In the genomic region with DNA sequence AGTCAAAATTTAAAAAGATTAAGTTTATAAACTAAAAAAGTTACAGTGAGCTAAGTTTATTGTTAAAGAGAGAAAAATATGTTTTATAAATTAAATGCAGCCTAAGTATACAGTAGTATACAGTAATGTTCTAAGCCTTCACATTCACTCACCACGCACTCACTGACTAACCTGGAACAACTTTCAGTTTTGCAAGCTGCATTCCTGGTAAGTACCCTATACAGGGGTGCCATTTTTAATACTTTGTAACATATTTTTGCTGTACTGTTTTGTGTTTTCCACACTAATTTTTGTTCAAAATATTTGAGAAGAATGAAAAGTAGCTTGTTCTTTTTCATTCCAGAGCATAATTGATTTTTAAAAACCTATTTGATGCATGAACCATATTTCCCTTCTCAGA, we compare ENCODE assay signal across 1 cellular context.
TF ChIP-seq lines count a peak whose summit lies in the region.

No MANE protein-coding gene starts in this region.

TF ChIP-seq in GM12878, 131 proteins besides CTCF, POLR2A, EP300 and RAD21 (continued from another document):
- no peak for TF ChIP-seq SRF (IDR thresholded peaks at IDR 0.05; ENCODE audit: low read depth in 2 of 2, low read length in 2 of 2)
- no peak for TF ChIP-seq MYC (IDR thresholded peaks at IDR 0.05; ENCODE audit: insufficient read depth, insufficient read length, insufficient replicate concordance, low read length, severe bottlenecking)
- TF ChIP-seq LARP7 (IDR thresholded peaks at IDR 0.05): no peak
- no peak for TF ChIP-seq FOXK2 (IDR thresholded peaks at IDR 0.05)
- TF ChIP-seq, protein P1, sequence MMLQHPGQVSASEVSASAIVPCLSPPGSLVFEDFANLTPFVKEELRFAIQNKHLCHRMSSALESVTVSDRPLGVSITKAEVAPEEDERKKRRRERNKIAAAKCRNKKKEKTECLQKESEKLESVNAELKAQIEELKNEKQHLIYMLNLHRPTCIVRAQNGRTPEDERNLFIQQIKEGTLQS (IDR thresholded peaks at IDR 0.05; ENCODE audit: borderline replicate concordance, extremely low read depth, low read depth, low read length): no peak
- no peak for TF ChIP-seq CEBPB (IDR thresholded peaks at IDR 0.05; ENCODE audit: borderline replicate concordance in 1 of 2, low read depth in 2 of 2, low read length in 2 of 2)
- no peak for TF ChIP-seq ZSCAN29 (IDR thresholded peaks at IDR 0.05)
- TF ChIP-seq, protein P2, sequence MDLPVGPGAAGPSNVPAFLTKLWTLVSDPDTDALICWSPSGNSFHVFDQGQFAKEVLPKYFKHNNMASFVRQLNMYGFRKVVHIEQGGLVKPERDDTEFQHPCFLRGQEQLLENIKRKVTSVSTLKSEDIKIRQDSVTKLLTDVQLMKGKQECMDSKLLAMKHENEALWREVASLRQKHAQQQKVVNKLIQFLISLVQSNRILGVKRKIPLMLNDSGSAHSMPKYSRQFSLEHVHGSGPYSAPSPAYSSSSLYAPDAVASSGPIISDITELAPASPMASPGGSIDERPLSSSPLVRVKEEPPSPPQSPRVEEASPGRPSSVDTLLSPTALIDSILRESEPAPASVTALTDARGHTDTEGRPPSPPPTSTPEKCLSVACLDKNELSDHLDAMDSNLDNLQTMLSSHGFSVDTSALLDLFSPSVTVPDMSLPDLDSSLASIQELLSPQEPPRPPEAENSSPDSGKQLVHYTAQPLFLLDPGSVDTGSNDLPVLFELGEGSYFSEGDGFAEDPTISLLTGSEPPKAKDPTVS (IDR thresholded peaks at IDR 0.05; ENCODE audit: low read depth, low read length): no peak
- TF ChIP-seq TARDBP (IDR thresholded peaks at IDR 0.05; ENCODE audit: borderline replicate concordance): no peak
- TF ChIP-seq, protein P3, sequence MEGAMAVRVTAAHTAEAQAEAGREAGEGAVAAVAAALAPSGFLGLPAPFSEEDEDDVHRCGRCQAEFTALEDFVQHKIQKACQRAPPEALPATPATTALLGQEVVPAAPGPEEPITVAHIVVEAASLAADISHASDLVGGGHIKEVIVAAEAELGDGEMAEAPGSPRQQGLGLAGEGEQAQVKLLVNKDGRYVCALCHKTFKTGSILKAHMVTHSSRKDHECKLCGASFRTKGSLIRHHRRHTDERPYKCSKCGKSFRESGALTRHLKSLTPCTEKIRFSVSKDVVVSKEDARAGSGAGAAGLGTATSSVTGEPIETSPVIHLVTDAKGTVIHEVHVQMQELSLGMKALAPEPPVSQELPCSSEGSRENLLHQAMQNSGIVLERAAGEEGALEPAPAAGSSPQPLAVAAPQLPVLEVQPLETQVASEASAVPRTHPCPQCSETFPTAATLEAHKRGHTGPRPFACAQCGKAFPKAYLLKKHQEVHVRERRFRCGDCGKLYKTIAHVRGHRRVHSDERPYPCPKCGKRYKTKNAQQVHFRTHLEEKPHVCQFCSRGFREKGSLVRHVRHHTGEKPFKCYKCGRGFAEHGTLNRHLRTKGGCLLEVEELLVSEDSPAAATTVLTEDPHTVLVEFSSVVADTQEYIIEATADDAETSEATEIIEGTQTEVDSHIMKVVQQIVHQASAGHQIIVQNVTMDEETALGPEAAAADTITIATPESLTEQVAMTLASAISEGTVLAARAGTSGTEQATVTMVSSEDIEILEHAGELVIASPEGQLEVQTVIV (IDR thresholded peaks at IDR 0.05; ENCODE audit: borderline replicate concordance, partially characterized antibody): no peak
- TF ChIP-seq KAT2A (conservative IDR thresholded peaks at IDR 0.05; ENCODE audit: control insufficient read depth, low read depth, low read length): no peak
- TF ChIP-seq, protein P4, sequence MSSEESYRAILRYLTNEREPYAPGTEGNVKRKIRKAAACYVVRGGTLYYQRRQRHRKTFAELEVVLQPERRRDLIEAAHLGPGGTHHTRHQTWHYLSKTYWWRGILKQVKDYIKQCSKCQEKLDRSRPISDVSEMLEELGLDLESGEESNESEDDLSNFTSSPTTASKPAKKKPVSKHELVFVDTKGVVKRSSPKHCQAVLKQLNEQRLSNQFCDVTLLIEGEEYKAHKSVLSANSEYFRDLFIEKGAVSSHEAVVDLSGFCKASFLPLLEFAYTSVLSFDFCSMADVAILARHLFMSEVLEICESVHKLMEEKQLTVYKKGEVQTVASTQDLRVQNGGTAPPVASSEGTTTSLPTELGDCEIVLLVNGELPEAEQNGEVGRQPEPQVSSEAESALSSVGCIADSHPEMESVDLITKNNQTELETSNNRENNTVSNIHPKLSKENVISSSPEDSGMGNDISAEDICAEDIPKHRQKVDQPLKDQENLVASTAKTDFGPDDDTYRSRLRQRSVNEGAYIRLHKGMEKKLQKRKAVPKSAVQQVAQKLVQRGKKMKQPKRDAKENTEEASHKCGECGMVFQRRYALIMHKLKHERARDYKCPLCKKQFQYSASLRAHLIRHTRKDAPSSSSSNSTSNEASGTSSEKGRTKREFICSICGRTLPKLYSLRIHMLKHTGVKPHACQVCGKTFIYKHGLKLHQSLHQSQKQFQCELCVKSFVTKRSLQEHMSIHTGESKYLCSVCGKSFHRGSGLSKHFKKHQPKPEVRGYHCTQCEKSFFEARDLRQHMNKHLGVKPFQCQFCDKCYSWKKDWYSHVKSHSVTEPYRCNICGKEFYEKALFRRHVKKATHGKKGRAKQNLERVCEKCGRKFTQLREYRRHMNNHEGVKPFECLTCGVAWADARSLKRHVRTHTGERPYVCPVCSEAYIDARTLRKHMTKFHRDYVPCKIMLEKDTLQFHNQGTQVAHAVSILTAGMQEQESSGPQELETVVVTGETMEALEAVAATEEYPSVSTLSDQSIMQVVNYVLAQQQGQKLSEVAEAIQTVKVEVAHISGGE (CRISPR knock-in tag; IDR thresholded peaks at IDR 0.05): no peak
